Comparison of ENCODE assay signal across 2 cellular contexts in genomic region chr22:37454857-37455686, GRCh38.
TF ChIP-seq lines count a peak whose summit lies in the region.

No MANE protein-coding gene starts in this region.

TF ChIP-seq in Ishikawa, 13 proteins besides CTCF, POLR2A, EP300 and RAD21 (continued from another document):
- peak; percentile 26; the same call in 1 of the 2 replicates for TF ChIP-seq USF1 (IDR thresholded peaks at IDR 0.05)
- TF ChIP-seq EGR1 (IDR thresholded peaks at IDR 0.05), result no peak
- no peak for TF ChIP-seq TAF1 (IDR thresholded peaks at IDR 0.05; ENCODE audit: low read depth)
- no peak for TF ChIP-seq REST (IDR thresholded peaks at IDR 0.05; ENCODE audit: low read depth)
- no peak for TF ChIP-seq NFIC (IDR thresholded peaks at IDR 0.05)
- TF ChIP-seq FOXM1 (IDR thresholded peaks at IDR 0.05; ENCODE audit: borderline replicate concordance, low read depth), result no peak; the same call in 1 of the 2 replicates
- no peak for TF ChIP-seq ZBTB7A (IDR thresholded peaks at IDR 0.05; ENCODE audit: low read depth)
- TF ChIP-seq TEAD4 (IDR thresholded peaks at IDR 0.05), result 0 out of 2 replicates have a peak, but pooled peaks have one; percentile 7
- no peak for TF ChIP-seq TCF12 (IDR thresholded peaks at IDR 0.05; ENCODE audit: low read depth)
- no peak for TF ChIP-seq CREB1 (IDR thresholded peaks at IDR 0.05; ENCODE audit: low read depth)

TF ChIP-seq in HepG2, 621 proteins besides CTCF, POLR2A, EP300 and RAD21 (continued from another document and continues in another):
- TF ChIP-seq BCL6 (CRISPR knock-in tag; IDR thresholded peaks at IDR 0.05), result peak; percentile 65
- TF ChIP-seq REST (IDR thresholded peaks at IDR 0.05; ENCODE audit: borderline replicate concordance in 1 of 2, low read depth in 1 of 2, low read length in 2 of 2), result peak in 1 of 2 experiments; percentile 55; a peak in 1 of 4 replicates
- TF ChIP-seq ZNF878 (CRISPR knock-in tag; IDR thresholded peaks at IDR 0.05), result no peak
- TF ChIP-seq ZNF652 (CRISPR knock-in tag; IDR thresholded peaks at IDR 0.05; ENCODE audit: borderline replicate concordance, low read depth), result peak; percentile 78
- TF ChIP-seq EED (CRISPR knock-in tag; IDR thresholded peaks at IDR 0.05), result no peak
- no peak for TF ChIP-seq MEF2D (CRISPR knock-in tag; IDR thresholded peaks at IDR 0.05)
- peak; percentile 96 for TF ChIP-seq FOXA3 (CRISPR knock-in tag; IDR thresholded peaks at IDR 0.05)
- peak; percentile 77; the same call in 1 of the 2 replicates for TF ChIP-seq MTA1 (CRISPR knock-in tag; IDR thresholded peaks at IDR 0.05; ENCODE audit: borderline replicate concordance)
- TF ChIP-seq DMAP1 (CRISPR knock-in tag; IDR thresholded peaks at IDR 0.05), result 0 out of 2 replicates have a peak, but pooled peaks have one; percentile 32
- no peak for TF ChIP-seq TRIM24 (CRISPR knock-in tag; IDR thresholded peaks at IDR 0.05)
- TF ChIP-seq NKX3-1 (CRISPR knock-in tag; IDR thresholded peaks at IDR 0.05), result no peak
- TF ChIP-seq ZBTB2 (CRISPR knock-in tag; IDR thresholded peaks at IDR 0.05; ENCODE audit: low read depth), result no peak
- peak; percentile 25; the same call in 1 of the 2 replicates for TF ChIP-seq ZBTB33 (CRISPR knock-in tag; IDR thresholded peaks at IDR 0.05)
- TF ChIP-seq ZNF605 (CRISPR knock-in tag; IDR thresholded peaks at IDR 0.05), result 0 out of 2 replicates have a peak, but pooled peaks have one; percentile 61
- TF ChIP-seq RARA (CRISPR knock-in tag; IDR thresholded peaks at IDR 0.05), result peak; percentile 67
- TF ChIP-seq SNAPC2 (CRISPR knock-in tag; IDR thresholded peaks at IDR 0.05), result no peak
- TF ChIP-seq ZNF788 (CRISPR knock-in tag; IDR thresholded peaks at IDR 0.05; ENCODE audit: borderline replicate concordance), result peak; percentile 71; the same call in 1 of the 2 replicates
- peak; percentile 85 for TF ChIP-seq SALL1 (CRISPR knock-in tag; IDR thresholded peaks at IDR 0.05)
- TF ChIP-seq MXD4 (CRISPR knock-in tag; IDR thresholded peaks at IDR 0.05), result peak; percentile 77; the same call in 1 of the 2 replicates
- peak; percentile 80 for TF ChIP-seq MYC (CRISPR knock-in tag; IDR thresholded peaks at IDR 0.05; ENCODE audit: borderline replicate concordance)
- TF ChIP-seq RAD51 (IDR thresholded peaks at IDR 0.05; ENCODE audit: borderline replicate concordance), result no peak
- peak; percentile 92 for TF ChIP-seq GATAD2A (CRISPR knock-in tag; IDR thresholded peaks at IDR 0.05)
- no peak for TF ChIP-seq ZNF746 (CRISPR knock-in tag; IDR thresholded peaks at IDR 0.05)
- TF ChIP-seq ZNF780A (CRISPR knock-in tag; IDR thresholded peaks at IDR 0.05), result no peak
- TF ChIP-seq RERE (CRISPR knock-in tag; IDR thresholded peaks at IDR 0.05; ENCODE audit: low read depth), result peak; percentile 48; the same call in 1 of the 2 replicates
- TF ChIP-seq AGO2 (optimal IDR thresholded peaks at IDR 0.05; ENCODE audit: low read depth, low read length), result no peak
- TF ChIP-seq ARID5B (CRISPR knock-in tag; IDR thresholded peaks at IDR 0.05), result peak; percentile 92
- TF ChIP-seq ZFY (CRISPR knock-in tag; IDR thresholded peaks at IDR 0.05), result no peak
- peak; percentile 63; the same call in 1 of the 2 replicates for TF ChIP-seq ZKSCAN8 (CRISPR knock-in tag; IDR thresholded peaks at IDR 0.05; ENCODE audit: borderline replicate concordance)
- TF ChIP-seq NFIB (CRISPR knock-in tag; IDR thresholded peaks at IDR 0.05; ENCODE audit: borderline replicate concordance), result no peak
- TF ChIP-seq ZSCAN9 (CRISPR knock-in tag; IDR thresholded peaks at IDR 0.05; ENCODE audit: borderline replicate concordance), result peak; percentile 65; the same call in 1 of the 2 replicates
- peak; percentile 68; the same call in 1 of the 2 replicates for TF ChIP-seq IKZF5 (CRISPR knock-in tag; IDR thresholded peaks at IDR 0.05)
- peak; percentile 61; the same call in 1 of the 2 replicates for TF ChIP-seq ZBED4 (CRISPR knock-in tag; IDR thresholded peaks at IDR 0.05; ENCODE audit: borderline replicate concordance)
